In genomic region chr1:16187748-16188401, GRCh38 we compare ENCODE assay signal across 1 cellular context.
A peak's percentile ranks its signal among the peaks of the same experiment; 100 is the strongest.
TF ChIP-seq lines count a peak whose summit lies in the region.

No MANE protein-coding gene starts in this region.

TF ChIP-seq in HepG2, 621 proteins besides CTCF, POLR2A, EP300 and RAD21 (continued from another document and continues in another):
- TF ChIP-seq CREBL2 (CRISPR knock-in tag; IDR thresholded peaks at IDR 0.05; ENCODE audit: borderline replicate concordance) (no peak), ZNF605 (CRISPR knock-in tag; IDR thresholded peaks at IDR 0.05) (no peak), EHMT2 (IDR thresholded peaks at IDR 0.05; ENCODE audit: borderline replicate concordance, low read depth, low read length) (no peak), ZBTB25 (CRISPR knock-in tag; IDR thresholded peaks at IDR 0.05) (0 out of 2 replicates have a peak, but pooled peaks have one; percentile 34), ZBTB39 (CRISPR knock-in tag; IDR thresholded peaks at IDR 0.05) (no peak), ATAD3A (CRISPR knock-in tag; IDR thresholded peaks at IDR 0.05) (no peak), HIC2 (CRISPR knock-in tag; IDR thresholded peaks at IDR 0.05; ENCODE audit: low read depth) (no peak; the same call in 1 of the 2 replicates), PHF5A (CRISPR knock-in tag; IDR thresholded peaks at IDR 0.05; ENCODE audit: low read depth, unreplicated experiment) (no peak), HMG20A (CRISPR knock-in tag; IDR thresholded peaks at IDR 0.05; ENCODE audit: borderline replicate concordance) (peak; percentile 18; the same call in 1 of the 2 replicates), TFDP1 (CRISPR knock-in tag; IDR thresholded peaks at IDR 0.05; ENCODE audit: borderline replicate concordance) (no peak), ZNF841 (CRISPR knock-in tag; IDR thresholded peaks at IDR 0.05; ENCODE audit: borderline replicate concordance) (no peak), ZNF263 (CRISPR knock-in tag; IDR thresholded peaks at IDR 0.05) (no peak; the same call in 1 of the 2 replicates), ZNF710 (CRISPR knock-in tag; IDR thresholded peaks at IDR 0.05; ENCODE audit: borderline replicate concordance) (no peak), IRF9 (CRISPR knock-in tag; IDR thresholded peaks at IDR 0.05; ENCODE audit: borderline replicate concordance) (no peak), ZNF552 (CRISPR knock-in tag; IDR thresholded peaks at IDR 0.05; ENCODE audit: borderline replicate concordance) (no peak), ZMYM4 (CRISPR knock-in tag; IDR thresholded peaks at IDR 0.05) (no peak; the same call in 1 of the 2 replicates), PBX2 (CRISPR knock-in tag; IDR thresholded peaks at IDR 0.05) (no peak), HDAC1 (CRISPR knock-in tag; IDR thresholded peaks at IDR 0.05) (no peak), PCBP1 (IDR thresholded peaks at IDR 0.05; ENCODE audit: borderline replicate concordance, low read depth, low read length) (no peak), ZNF740 (CRISPR knock-in tag; IDR thresholded peaks at IDR 0.05) (no peak), CBFB (CRISPR knock-in tag; IDR thresholded peaks at IDR 0.05) (peak; percentile 57; the same call in 1 of the 2 replicates), RBM39 (IDR thresholded peaks at IDR 0.05; ENCODE audit: low read depth, low read length, poor library complexity, severe bottlenecking) (no peak), HNF1B (CRISPR knock-in tag; IDR thresholded peaks at IDR 0.05) (peak; percentile 67; the same call in 1 of the 2 replicates), SRSF1 (optimal IDR thresholded peaks at IDR 0.05; ENCODE audit: low read depth, low read length) (no peak), ZZZ3 (CRISPR knock-in tag; IDR thresholded peaks at IDR 0.05; ENCODE audit: borderline replicate concordance) (no peak), MYPOP (CRISPR knock-in tag; IDR thresholded peaks at IDR 0.05) (0 out of 2 replicates have a peak, but pooled peaks have one; percentile 27), ZNF251 (CRISPR knock-in tag; IDR thresholded peaks at IDR 0.05) (no peak), ZNF800 (CRISPR knock-in tag; IDR thresholded peaks at IDR 0.05) (no peak), KAT7 (CRISPR knock-in tag; IDR thresholded peaks at IDR 0.05; ENCODE audit: borderline replicate concordance) (no peak), NR0B2 (CRISPR knock-in tag; IDR thresholded peaks at IDR 0.05) (no peak), KLF6 (CRISPR knock-in tag; IDR thresholded peaks at IDR 0.05) (0 out of 2 replicates have a peak, but pooled peaks have one; percentile 42), TCF7 (IDR thresholded peaks at IDR 0.05; ENCODE audit: low read depth) (no peak), ZNF564 (CRISPR knock-in tag; IDR thresholded peaks at IDR 0.05) (no peak), ZNF280D (CRISPR knock-in tag; IDR thresholded peaks at IDR 0.05) (no peak), MATR3 (CRISPR knock-in tag; IDR thresholded peaks at IDR 0.05) (no peak), ZNF891 (CRISPR knock-in tag; IDR thresholded peaks at IDR 0.05) (no peak), ELF3 (CRISPR knock-in tag; IDR thresholded peaks at IDR 0.05) (peak; percentile 66)
